8 cellular contexts compared by ENCODE assay signal in genomic region chr6:2763876-2764540, GRCh38. TPM values are rescaled to one million over a fixed set of nuclear protein-coding genes. Genes with fewer than 3 reads are reported as not detected.
DNase-seq lines count a peak whose midpoint lies in the region; FAIRE-seq and TF ChIP-seq lines count a peak whose summit lies in the region.

No MANE protein-coding gene starts in this region.

- H3K27ac ChIP-seq in KOPT-K1 (ENCODE audit: low read depth, low read length, poor library complexity, severe bottlenecking) (peak overlapping the region; percentile 77), brain microvascular endothelial cell (peak overlapping the region; percentile 92)

- CTCF ChIA-PET in AG04449 (lab: Yijun Ruan, JAX): interaction anchor here (1.0 to 13.8 kb wide), 6 partner anchors 10 to 1240 kb away, joined by 3 to 189 read pairs (median 5); partner anchors contain the start of gene MYLK4

- POLR2A ChIA-PET in AG04449 (lab: Yijun Ruan, JAX): no interaction called here

- H3K4me3 Mint-ChIP-seq in mesothelial cell of epicardium: peak overlapping the region; percentile 78

- no peak for FAIRE-seq in GM19239 (lab: Jason Lieb, UNC)

- in situ Hi-C loops in brain microvascular endothelial cell (cut with HindIII; ENCODE audit: low pct_ligation_motif_present, low sequenced_read_pairs): no loop called here

- H3K36me3 Mint-ChIP-seq in mesothelial cell of epicardium: no peaks in the 10 kb centered on the region

- peak overlapping the region; percentile 99 for H3K27ac Mint-ChIP-seq in mesothelial cell of epicardium

- no peak for DNase-seq in AG04449 (ENCODE audit: low read depth, low spot score)
- DNase-seq in brain microvascular endothelial cell: no peak
- no peak for DNase-seq in mesothelial cell of epicardium (ENCODE audit: low spot score in 2 of 2, unreplicated experiment in 2 of 2)
- no peak for DNase-seq in activated CD4-positive, CD25-positive, alpha-beta regulatory T cell treated with anti-CD3 and anti-CD28 coated beads, Interleukin-2, amount 50 U/mL, for 72 hours
- no peak for DNase-seq in GM19239 (ENCODE audit: insufficient read length, low spot score)
- DNase-seq in UCSD-AML1 (lab: John Stamatoyannopoulos, UW; ENCODE audit: unreplicated experiment): no peak
- no peak for DNase-seq in stimulated activated CD4-positive, alpha-beta T cell treated with anti-CD3 and anti-CD28 coated beads, Interleukin-12 subunit alpha, Interleukin-12 subunit beta, amount 100 ng/mL, for 4 hours

- H3K4me3 ChIP-seq in AG04449 (ENCODE audit: low read depth, low read length) (peak overlapping the region; percentile 62), brain microvascular endothelial cell (ENCODE audit: low read depth, low read length) (peak overlapping the region; percentile 67)

- H3K27me3 Mint-ChIP-seq in mesothelial cell of epicardium (ENCODE audit: low read depth): no peaks in the 10 kb centered on the region

- no peaks in the 10 kb centered on the region for H3K27me3 ChIP-seq in brain microvascular endothelial cell (replicated peaks)

- peaks cover 18% of the 10 kb centered on the region for H3K36me3 ChIP-seq in KOPT-K1 (ENCODE audit: insufficient read depth, low read length)
- H3K36me3 ChIP-seq in brain microvascular endothelial cell (replicated peaks): no peaks in the 10 kb centered on the region

- peaks cover 26% of the 10 kb centered on the region for H3K4me1 Mint-ChIP-seq in mesothelial cell of epicardium

- H3K9me3 Mint-ChIP-seq in mesothelial cell of epicardium: no peaks in the 10 kb centered on the region

- peaks cover 4% of the 10 kb centered on the region for H3K9me3 ChIP-seq in KOPT-K1 (ENCODE audit: insufficient read depth, low read length, poor library complexity, severe bottlenecking)

- TF ChIP-seq CTCF in AG04449 (IDR thresholded peaks at IDR 0.05; ENCODE audit: insufficient read depth, low read length, missing control alignments): no peak
- no peak for TF ChIP-seq CTCF in brain microvascular endothelial cell (IDR thresholded peaks at IDR 0.05; ENCODE audit: low read depth, low read length, missing control alignments)
- TF ChIP-seq CTCF in mesothelial cell of epicardium (IDR thresholded peaks at IDR 0.05; ENCODE audit: unreplicated experiment): no peak

RNA-seq across cellular contexts. Expression of gene WRNIP1, which starts 1.2 kb away (rescaled TPM):
- 36.4 to 41.3 TPM (median 40.8 TPM) in 3 replicates for total RNA-seq in mesothelial cell of epicardium

RNA-seq across cellular contexts. Expression of gene MYLK4, which starts 13.3 kb away (rescaled TPM):
- total RNA-seq in mesothelial cell of epicardium: 0.86 to 0.97 TPM (median 0.89 TPM) in 3 replicates
